In genomic region chr11:65861165-65861505, GRCh38 we compare ENCODE assay signal across 8 cellular contexts. TPM values are rescaled to one million over a fixed set of nuclear protein-coding genes. Genes with fewer than 3 reads are reported as not detected.
A peak's percentile ranks its signal among the peaks of the same experiment; 100 is the strongest.
DNase-seq lines count a peak whose midpoint lies in the region; ATAC-seq, FAIRE-seq and TF ChIP-seq lines count a peak whose summit lies in the region.

No MANE protein-coding gene starts in this region.

- H3K27me3 ChIP-seq in HUES6 (ENCODE audit: control insufficient read depth, insufficient read depth, low read length) (no peaks in the 10 kb centered on the region), hepatocyte (no peaks in the 10 kb centered on the region), small intestine (ENCODE audit: control insufficient read depth in 2 of 2, insufficient read depth in 2 of 2, low read length in 2 of 2) (no peaks in the 10 kb centered on the region)

- no peak for TF ChIP-seq CTCF in hepatocyte (IDR thresholded peaks at IDR 0.05; ENCODE audit: poor library complexity)

- ATAC-seq in activated T-helper 17 cell treated with anti-CD3 and anti-CD28 coated beads, Interleukin-2, amount 50 U/mL, for 72 hours (replicated peaks): no peak
- ATAC-seq in GM19452 (IDR thresholded peaks at IDR 0.05; ENCODE audit: unreplicated experiment): no peak

- peaks cover 18% of the 10 kb centered on the region for H3K4me1 Mint-ChIP-seq in activated T-helper 17 cell treated with anti-CD3 and anti-CD28 coated beads, Interleukin-2, amount 50 U/mL, for 72 hours

- H3K4me1 ChIP-seq in HUES6 (ENCODE audit: control insufficient read depth, insufficient read depth, low read length) (peaks cover 13% of the 10 kb centered on the region), hepatocyte (ENCODE audit: insufficient read depth) (peaks cover 12% of the 10 kb centered on the region), small intestine (ENCODE audit: control insufficient read depth in 2 of 2, insufficient read depth in 1 of 2, low read depth in 1 of 2, low read length in 1 of 2) (peaks cover 0 to 3% of the 10 kb centered on the region in 2 donors)

- peaks cover 36% of the 10 kb centered on the region for H3K79me2 ChIP-seq in hepatocyte

- H3K9ac ChIP-seq in HUES6 (ENCODE audit: low read length): peak overlapping the region; percentile 98

- peak overlapping the region; percentile 90 for H3K4me2 ChIP-seq in hepatocyte

- H4K20me1 ChIP-seq in hepatocyte (ENCODE audit: insufficient read depth, poor library complexity, severe bottlenecking): peaks cover 14% of the 10 kb centered on the region

- H3K27me3 Mint-ChIP-seq in activated T-helper 17 cell treated with anti-CD3 and anti-CD28 coated beads, Interleukin-2, amount 50 U/mL, for 72 hours: no peaks in the 10 kb centered on the region

- H3K4me3 ChIP-seq in HUES6 (ENCODE audit: low read depth, low read length) (peak overlapping the region; percentile 92), hepatocyte (peak overlapping the region; percentile 96), small intestine (ENCODE audit: low read depth in 1 of 2, low read length in 2 of 2) (peak overlapping the region; percentile 72 to 85)

- H3K27ac ChIP-seq in HUES6 (ENCODE audit: low read depth, low read length) (peak overlapping the region; percentile 92; the same call in 1 of the 2 replicates), hepatocyte (peak overlapping the region; percentile 97), small intestine (ENCODE audit: low read depth in 1 of 2, low read length in 1 of 2) (peak overlapping the region; percentile 97)

- H3K27ac Mint-ChIP-seq in activated T-helper 17 cell treated with anti-CD3 and anti-CD28 coated beads, Interleukin-2, amount 50 U/mL, for 72 hours: peak overlapping the region; percentile 89

- H2AFZ ChIP-seq in hepatocyte: peak overlapping the region; percentile 2

- H3K36me3 ChIP-seq in HUES6 (ENCODE audit: control insufficient read depth, insufficient read depth, low read length) (peaks cover 52% of the 10 kb centered on the region), hepatocyte (replicated peaks; ENCODE audit: insufficient read depth, low read depth) (no peaks in the 10 kb centered on the region), small intestine (ENCODE audit: control insufficient read depth in 2 of 2, insufficient read depth in 2 of 2, low read length in 2 of 2) (peaks cover 12 to 21% of the 10 kb centered on the region in 2 donors)

- H3K4me3 Mint-ChIP-seq in activated T-helper 17 cell treated with anti-CD3 and anti-CD28 coated beads, Interleukin-2, amount 50 U/mL, for 72 hours: peak overlapping the region; percentile 89

- peaks cover 76% of the 10 kb centered on the region for H3K36me3 Mint-ChIP-seq in activated T-helper 17 cell treated with anti-CD3 and anti-CD28 coated beads, Interleukin-2, amount 50 U/mL, for 72 hours (ENCODE audit: low read depth)

- H3K9me3 Mint-ChIP-seq in activated T-helper 17 cell treated with anti-CD3 and anti-CD28 coated beads, Interleukin-2, amount 50 U/mL, for 72 hours: no peaks in the 10 kb centered on the region

- DNase-seq in hepatocyte (ENCODE audit: low spot score) (no peak), small intestine (peak; percentile 31), NCI-H1436 treated with DMSO at 0.1 percent for 48 hours (lab: John Stamatoyannopoulos, UW) (no peak), NOMO-1 treated with DMSO at 0.1 percent for 48 hours (lab: John Stamatoyannopoulos, UW; ENCODE audit: unreplicated experiment) (no peak), SIG-M5 treated with dmso at 0.1 percent for 504 hours (lab: John Stamatoyannopoulos, UW; ENCODE audit: unreplicated experiment) (no peak)

- H3K9me3 ChIP-seq in HUES6 (ENCODE audit: control insufficient read depth, insufficient read depth, low read depth, low read length): no peaks in the 10 kb centered on the region
- H3K9me3 ChIP-seq in hepatocyte (ENCODE audit: low read depth): no peaks in the 10 kb centered on the region
- H3K9me3 ChIP-seq in small intestine (ENCODE audit: control insufficient read depth, low read depth): no peaks in the 10 kb centered on the region

- no peak for FAIRE-seq in small intestine (lab: Jason Lieb, UNC)

- H3K9me2 ChIP-seq in hepatocyte (replicated peaks; ENCODE audit: insufficient read depth): no peaks in the 10 kb centered on the region

- WGBS in hepatocyte (ENCODE audit: low lambda C conversion rate, missing lambda C conversion rate): 9% methylated on average over 14 of the region's 14 CpGs
- 3 to 10% (median 7%) methylated on average over 14 of the region's 14 CpGs for WGBS in small intestine, 3 donors

RNA-seq across cellular contexts. Expression of gene MUS81, which starts 0.9 kb away (rescaled TPM):
- 10 to 100 TPM; 65.2 to 77.2 TPM for total RNA-seq in activated T-helper 17 cell treated with anti-CD3 and anti-CD28 coated beads, Interleukin-2, amount 50 U/mL, for 72 hours
- total RNA-seq in hepatocyte: 22.3 and 23.8 TPM in 2 replicates
- polyA plus RNA-seq in hepatocyte (47.0 and 51.7 TPM in 2 replicates), small intestine (100 to 1,000 TPM in 1 of 3 donors, 10 to 100 TPM in 2; 62.2 to 118 (median 85.4) TPM)

RNA-seq across cellular contexts. Expression of gene CFL1, which starts 3.2 kb away (rescaled TPM):
- total RNA-seq in activated T-helper 17 cell treated with anti-CD3 and anti-CD28 coated beads, Interleukin-2, amount 50 U/mL, for 72 hours: 1,000 to 10,000 TPM in 1 of 2 donors, 100 to 1,000 TPM in 1; 682 to 1,566 TPM
- 720 and 758 TPM in 2 replicates for total RNA-seq in hepatocyte
- polyA plus RNA-seq in hepatocyte (1,698 and 1,708 TPM in 2 replicates), small intestine (1,000 to 10,000 TPM; 1,228 to 2,084 (median 1,997) TPM)

RNA-seq across cellular contexts. Expression of gene EFEMP2, which starts 11.5 kb away (rescaled TPM):
- total RNA-seq in activated T-helper 17 cell treated with anti-CD3 and anti-CD28 coated beads, Interleukin-2, amount 50 U/mL, for 72 hours: 10 to 100 TPM; 11.5 to 76.3 TPM
- total RNA-seq in hepatocyte: 65.2 and 69.7 TPM in 2 replicates
- polyA plus RNA-seq in hepatocyte (197 and 230 TPM in 2 replicates), small intestine (10 to 100 TPM in 1 of 3 donors, 1 to 10 TPM in 2; 4.7 to 14.7 (median 9.5) TPM)

RNA-seq across cellular contexts. Expression of gene CTSW, which starts 18.5 kb away (rescaled TPM):
- 10 to 100 TPM in 1 of 2 donors, 1 to 10 TPM in 1; 5.4 to 23.6 TPM for total RNA-seq in activated T-helper 17 cell treated with anti-CD3 and anti-CD28 coated beads, Interleukin-2, amount 50 U/mL, for 72 hours
- not detected in 2 replicates for total RNA-seq in hepatocyte
- 0.15 and 0.56 TPM in 2 replicates for polyA plus RNA-seq in hepatocyte
- 1 to 10 TPM in 1 of 3 donors, under 1 TPM in 2; 0.43 to 3.5 (median 0.67) TPM for polyA plus RNA-seq in small intestine

RNA-seq across cellular contexts. Expression of gene FIBP, which starts 27.1 kb away (rescaled TPM):
- total RNA-seq in activated T-helper 17 cell treated with anti-CD3 and anti-CD28 coated beads, Interleukin-2, amount 50 U/mL, for 72 hours: 100 to 1,000 TPM in 1 of 2 donors, 10 to 100 TPM in 1; 75.8 to 102 TPM
- total RNA-seq in hepatocyte: 72.6 and 74.9 TPM in 2 replicates
- polyA plus RNA-seq in hepatocyte (93.6 and 101 TPM in 2 replicates), small intestine (100 to 1,000 TPM in 2 of 3 donors, 10 to 100 TPM in 1; 57.6 to 131 (median 115) TPM)
